In genomic region chr15:64894395-64895056, GRCh38 we compare ENCODE assay signal across 8 cellular contexts. TPM values are rescaled to one million over a fixed set of nuclear protein-coding genes. Genes with fewer than 3 reads are reported as not detected.
DNase-seq lines count a peak whose midpoint lies in the region; ATAC-seq and TF ChIP-seq lines count a peak whose summit lies in the region.

No MANE protein-coding gene starts in this region.

- H3K4me2 ChIP-seq in parathyroid adenoma (ENCODE audit: low read length): peak overlapping the region; percentile 18

- H3K27ac ChIP-seq in esophagus (ENCODE audit: low read depth in 2 of 2, low read length in 1 of 2) (peak overlapping the region; percentile 86 to 99), parathyroid adenoma (peak overlapping the region; percentile 70)

- no peak overlapping the region for H3K9ac ChIP-seq in parathyroid adenoma

- H2AFZ ChIP-seq in parathyroid adenoma: peak overlapping the region; percentile 53

- 25 to 43% methylated on average over 20 of the region's 20 CpGs for WGBS in esophagus, 2 donors

- H3K36me3 ChIP-seq in esophagus (ENCODE audit: control insufficient read depth in 2 of 2, insufficient read depth in 2 of 2, low read length in 1 of 2) (no peaks in the 10 kb centered on the region), parathyroid adenoma (ENCODE audit: control insufficient read depth, insufficient read depth, low read length) (no peaks in the 10 kb centered on the region)

- peak; percentile 42 for DNase-seq in GM19240 (ENCODE audit: insufficient read length, low spot score)
- DNase-seq in activated CD8-positive, alpha-beta memory T cell treated with anti-CD3 and anti-CD28 coated beads for 1 hour (ENCODE audit: extremely low read depth in 1 of 2, low read depth in 1 of 2): peak; percentile 62 to 65
- no peak for DNase-seq in 8988T
- no peak for DNase-seq in C1 segment of cervical spinal cord (lab: John Stamatoyannopoulos, UW)
- no peak for DNase-seq in AG08396 (ENCODE audit: low spot score)

- H3K4me3 ChIP-seq in esophagus (ENCODE audit: low read depth in 1 of 2, low read length in 2 of 2) (peak overlapping the region; percentile 16 to 40), parathyroid adenoma (ENCODE audit: low read depth, low read length) (no peak overlapping the region)

- H3K27me3 ChIP-seq in esophagus (ENCODE audit: control insufficient read depth in 1 of 2, insufficient read depth in 2 of 2, low read length in 2 of 2) (no peaks in the 10 kb centered on the region), parathyroid adenoma (ENCODE audit: control insufficient read depth, insufficient read depth, low read length) (no peaks in the 10 kb centered on the region)

- no peak for TF ChIP-seq CTCF in parathyroid adenoma (IDR thresholded peaks at IDR 0.05)

- peaks cover 3 to 12% of the 10 kb centered on the region in 2 donors for H3K4me1 ChIP-seq in esophagus (ENCODE audit: control insufficient read depth in 2 of 2, insufficient read depth in 2 of 2, low read length in 1 of 2)
- H3K4me1 ChIP-seq in parathyroid adenoma: peaks cover 2% of the 10 kb centered on the region

- H3K9me3 ChIP-seq in esophagus (ENCODE audit: control insufficient read depth in 2 of 2, insufficient read depth in 1 of 2, low read depth in 1 of 2, low read length in 1 of 2): no peaks in the 10 kb centered on the region
- no peaks in the 10 kb centered on the region for H3K9me3 ChIP-seq in parathyroid adenoma (ENCODE audit: control insufficient read depth, low read length)

- ATAC-seq in HG03442 (IDR thresholded peaks at IDR 0.05; ENCODE audit: unreplicated experiment): peak; percentile 32

- H3K79me2 ChIP-seq in parathyroid adenoma: no peaks in the 10 kb centered on the region

RNA-seq across cellular contexts. Expression of gene ANKDD1A, which starts 17.2 kb away (rescaled TPM):
- 1 to 10 TPM; 1.4 to 1.9 TPM for polyA plus RNA-seq in esophagus

RNA-seq across cellular contexts. Expression of gene PLEKHO2, which starts 52.8 kb away (rescaled TPM):
- polyA plus RNA-seq in esophagus: 1 to 10 TPM; 4.8 to 6.6 TPM

Comparison
In these comparisons a context has a peak if more than half of its experiments do, and no peak if none do; other contexts are left out.
1. DNase-seq: peak in GM19240 (single experiment) and activated CD8-positive, alpha-beta memory T cell treated with anti-CD3 and anti-CD28 coated beads for 1 hour (2 of 2); none in 8988T (single experiment), C1 segment of cervical spinal cord (0 of 14) and AG08396 (single experiment).